20 cellular contexts compared by ENCODE assay signal in genomic region chr3:38609386-38610111, GRCh38. TPM values are rescaled to one million over a fixed set of nuclear protein-coding genes. Genes with fewer than 3 reads are reported as not detected.
DNase-seq lines count a peak whose midpoint lies in the region; ATAC-seq, FAIRE-seq and TF ChIP-seq lines count a peak whose summit lies in the region.
"Had no signal": no experiment of that assay in that cellular context is flagged by ENCODE, and none has a peak within 500 bp of the region (broad histone marks: within the 10 kb centered on the region; RNA-seq: fewer than 3 reads in every experiment).

No MANE protein-coding gene starts in this region.

- H3K27ac ChIP-seq in IMR-90 (ENCODE audit: insufficient read depth, low read length) = no peak overlapping the region
- no peak overlapping the region for H3K27ac ChIP-seq in lower lobe of right lung
- H3K27ac ChIP-seq: A549, HL-60 had no signal

- WGBS in IMR-90 (ENCODE audit: extremely low coverage in 2 of 2, insufficient read length in 1 of 2), 2 experiments = 95% methylated on average over 13 of the region's 21 CpGs; no CpG with 5 or more reads in 1 of the 2 experiments

- no peak overlapping the region for H3K23ac ChIP-seq in IMR-90 (ENCODE audit: low read depth, low read length)

- H3K79me1 ChIP-seq in IMR-90 (ENCODE audit: low read depth in 1 of 2, low read length in 2 of 2) = no peaks in the 10 kb centered on the region

- no peak overlapping the region for H3K56ac ChIP-seq in IMR-90 (ENCODE audit: extremely low read depth, insufficient read depth, low read length)

- H4K91ac ChIP-seq in IMR-90 (ENCODE audit: insufficient read depth, low read depth, low read length) = no peak overlapping the region

- H2BK120ac ChIP-seq in IMR-90 (ENCODE audit: low read depth, low read length) = no peak overlapping the region

- no peak overlapping the region for H3K27ac Mint-ChIP-seq in WTC11
- H3K27ac Mint-ChIP-seq: CD14-positive monocyte; CD8-positive, alpha-beta T cell; HFFc6 had no signal

- TF ChIP-seq POLR2A in IMR-90 (IDR thresholded peaks at IDR 0.05; ENCODE audit: low read depth, low read length) (no peak), NB4 (IDR thresholded peaks at IDR 0.05; ENCODE audit: extremely low read depth, insufficient read length) (no peak)

- no peak overlapping the region for H3K4me2 ChIP-seq in IMR-90 (ENCODE audit: low read depth, low read length)
- H3K4me2 ChIP-seq: A549 had no signal

- no peak overlapping the region for H4K8ac ChIP-seq in IMR-90 (ENCODE audit: low read depth in 2 of 2, low read length in 2 of 2)

- TF ChIP-seq CTCF in IMR-90 (conservative IDR thresholded peaks at IDR 0.05; ENCODE audit: low read depth, low read length) = no peak
- no peak for TF ChIP-seq CTCF in NB4 (IDR thresholded peaks at IDR 0.05; ENCODE audit: low read depth, low read length)
- no peak for TF ChIP-seq CTCF in lower lobe of right lung (IDR thresholded peaks at IDR 0.05)
- TF ChIP-seq CTCF in WTC11 (IDR thresholded peaks at IDR 0.05) = no peak

- no peaks in the 10 kb centered on the region for H3K27me3 Mint-ChIP-seq in WTC11 (ENCODE audit: low read depth)

- H3K4me3 Mint-ChIP-seq in WTC11 = no peak overlapping the region
- H3K4me3 Mint-ChIP-seq: CD14-positive monocyte; CD8-positive, alpha-beta T cell; HFFc6 had no signal

- in situ Hi-C loops in IMR-90 (cut with MboI; ENCODE audit: low sequenced_read_pairs) = no loop called here

- no peak overlapping the region for H3K14ac ChIP-seq in IMR-90 (replicated peaks; ENCODE audit: low read depth, low read length)

- DNase-seq in IMR-90 (no peak), NB4 (ENCODE audit: low read depth) (peak; percentile 4), lower lobe of right lung (peak; percentile 37), sciatic nerve (ENCODE audit: low spot score) (peak; percentile 39), NCI-H2227 (lab: John Stamatoyannopoulos, UW; ENCODE audit: unreplicated experiment) (no peak), frontal cortex (ENCODE audit: low spot score in 2 of 2) (no peak), WTC11 (ENCODE audit: low spot score) (no peak)
- DNase-seq: CD8-positive, alpha-beta T cell; COR-L47; DMS153; DMS79 treated with DMSO at 0.1 percent for 48 hours; GDM1; HCEC 1CT; HFFc6 had no signal

- peak overlapping the region; percentile 32 for H2AFZ ChIP-seq in IMR-90 (replicated peaks; ENCODE audit: low read length, poor library complexity)

- no peak overlapping the region for H2BK5ac ChIP-seq in IMR-90 (ENCODE audit: low read depth, low read length, poor library complexity, severe bottlenecking)

- intact Hi-C loops in IMR-90 (cut with micrococcal nuclease) = no loop called here
- intact Hi-C loops in lower lobe of right lung (cut with DNase I) = no loop called here
- intact Hi-C loops in sciatic nerve (cut with DNase I) = no loop called here

- H3K18ac ChIP-seq in IMR-90 (ENCODE audit: low read depth, low read length) = no peak overlapping the region

- H2AK9ac ChIP-seq in IMR-90 (replicated peaks; ENCODE audit: low read depth, low read length, poor library complexity) = no peak overlapping the region

- no peak overlapping the region for H4K5ac ChIP-seq in IMR-90 (ENCODE audit: low read depth, low read length)

- no peaks in the 10 kb centered on the region for H4K20me1 ChIP-seq in IMR-90 (ENCODE audit: insufficient read depth, low read length)

- no peak overlapping the region for H2BK15ac ChIP-seq in IMR-90 (ENCODE audit: low read depth, low read length)

- H3K27me3 ChIP-seq in IMR-90 (ENCODE audit: control insufficient read depth, insufficient read depth, low read length) = no peaks in the 10 kb centered on the region
- no peaks in the 10 kb centered on the region for H3K27me3 ChIP-seq in lower lobe of right lung (ENCODE audit: low read depth)

- FAIRE-seq in frontal cortex (lab: Jason Lieb, UNC) = no peak
- FAIRE-seq: A549, D721Med, GM12892, GM19239 had no signal

- H3K36me3 ChIP-seq in IMR-90 (ENCODE audit: control insufficient read depth, insufficient read depth, low read length) (no peaks in the 10 kb centered on the region; the same call in 1 of the 2 replicates), lower lobe of right lung (no peaks in the 10 kb centered on the region)

- H3K4me3 ChIP-seq in IMR-90 (ENCODE audit: insufficient read depth, low read depth, low read length) (no peak overlapping the region), NB4 (ENCODE audit: low read depth, low read length) (no peak overlapping the region), lower lobe of right lung (no peak overlapping the region)
- H3K4me3 ChIP-seq: A549 had no signal

- H3K36me3 Mint-ChIP-seq in WTC11 = no peaks in the 10 kb centered on the region
- H3K36me3 Mint-ChIP-seq: CD14-positive monocyte; CD8-positive, alpha-beta T cell had no signal

- CTCF ChIA-PET in IMR-90 (lab: Yijun Ruan, JAX) = interaction anchor here (0.6 kb wide), 1 partner anchor 24 kb away, joined by 3 read pairs; no protein-coding TSS in a partner anchor
- CTCF ChIA-PET in WTC11 (lab: Charles Lee) = interaction anchor here (0.9 to 1.5 kb wide), 2 partner anchors 14 to 88 kb away, joined by 3 to 4 read pairs; no protein-coding TSS in a partner anchor

- H3K9me1 ChIP-seq in IMR-90 (ENCODE audit: insufficient read depth, low read length) = 0 out of 2 replicates have a peak, but pooled peaks cover 2% of the 10 kb centered on the region

- TF ChIP-seq RAD21 in IMR-90 (IDR thresholded peaks at IDR 0.05; ENCODE audit: low read length) = no peak

- no peaks in the 10 kb centered on the region for H3K9me3 Mint-ChIP-seq in WTC11
- H3K9me3 Mint-ChIP-seq: CD14-positive monocyte; CD8-positive, alpha-beta T cell; HFFc6 had no signal

- ATAC-seq in IMR-90 (ENCODE audit: low read depth) (no peak), lower lobe of right lung (no peak), sciatic nerve (no peak), WTC11 (no peak)
- ATAC-seq: A549; CD8-positive, alpha-beta T cell had no signal

- BruUV-seq in IMR-90 (replicated peaks; lab: Mats Ljungman, UMichigan) = no TSS peak

- POLR2A ChIA-PET in IMR-90 (lab: Charles Lee; ENCODE audit: unreplicated experiment) (no interaction called here), WTC11 (lab: Charles Lee) (no interaction called here)

- no peak overlapping the region for H2BK20ac ChIP-seq in IMR-90 (ENCODE audit: low read depth, low read length)

- no peak overlapping the region for H3K9ac ChIP-seq in IMR-90 (ENCODE audit: low read depth, low read length)

- H3K9me3 ChIP-seq in IMR-90 (ENCODE audit: control insufficient read depth, insufficient read depth, low read length) (no peaks in the 10 kb centered on the region), lower lobe of right lung (no peaks in the 10 kb centered on the region)
- H3K9me3 ChIP-seq: A549 had no signal

- dilution Hi-C loops in IMR-90 (cut with HindIII; ENCODE audit: low sequenced_read_pairs, unreplicated experiment) = no loop called here

- H3K4me1 Mint-ChIP-seq in WTC11 = no peaks in the 10 kb centered on the region
- H3K4me1 Mint-ChIP-seq: CD14-positive monocyte had no signal

- no peaks in the 10 kb centered on the region for H3K4me1 ChIP-seq in IMR-90 (ENCODE audit: control insufficient read depth, insufficient read depth, low read length)
- H3K4me1 ChIP-seq in lower lobe of right lung = no peaks in the 10 kb centered on the region
- H3K4me1 ChIP-seq: A549 had no signal

- H2AK5ac ChIP-seq in IMR-90 (ENCODE audit: low read depth, low read length) = no peak overlapping the region

- no peak overlapping the region for H3K4ac ChIP-seq in IMR-90 (ENCODE audit: low read depth, low read length)

TF ChIP-seq in IMR-90, 13 proteins besides CTCF, POLR2A, EP300 and RAD21 (continues in another document):
- no peak for TF ChIP-seq CHD1 (IDR thresholded peaks at IDR 0.05; ENCODE audit: low read depth, low read length)
- TF ChIP-seq SMC3 (IDR thresholded peaks at IDR 0.05; ENCODE audit: low read depth, low read length) = no peak
- no peak for TF ChIP-seq RFX5 (IDR thresholded peaks at IDR 0.05; ENCODE audit: low read depth, low read length)
- TF ChIP-seq RCOR1 (IDR thresholded peaks at IDR 0.05; ENCODE audit: insufficient replicate concordance, low read length) = no peak
- TF ChIP-seq, protein P1, sequence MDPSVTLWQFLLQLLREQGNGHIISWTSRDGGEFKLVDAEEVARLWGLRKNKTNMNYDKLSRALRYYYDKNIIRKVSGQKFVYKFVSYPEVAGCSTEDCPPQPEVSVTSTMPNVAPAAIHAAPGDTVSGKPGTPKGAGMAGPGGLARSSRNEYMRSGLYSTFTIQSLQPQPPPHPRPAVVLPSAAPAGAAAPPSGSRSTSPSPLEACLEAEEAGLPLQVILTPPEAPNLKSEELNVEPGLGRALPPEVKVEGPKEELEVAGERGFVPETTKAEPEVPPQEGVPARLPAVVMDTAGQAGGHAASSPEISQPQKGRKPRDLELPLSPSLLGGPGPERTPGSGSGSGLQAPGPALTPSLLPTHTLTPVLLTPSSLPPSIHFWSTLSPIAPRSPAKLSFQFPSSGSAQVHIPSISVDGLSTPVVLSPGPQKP (IDR thresholded peaks at IDR 0.05; ENCODE audit: borderline replicate concordance, low read depth, low read length) = no peak
- no peak for TF ChIP-seq BHLHE40 (IDR thresholded peaks at IDR 0.05; ENCODE audit: low read depth, low read length)
- TF ChIP-seq NFE2L2 (IDR thresholded peaks at IDR 0.05; ENCODE audit: low read depth, low read length) = no peak

TF ChIP-seq in WTC11, 78 proteins besides CTCF, POLR2A, EP300 and RAD21 (continues in another document):
- no peak for TF ChIP-seq FOXK1 (CRISPR knock-in tag; IDR thresholded peaks at IDR 0.05)
- no peak for TF ChIP-seq GABPB1 (CRISPR knock-in tag; IDR thresholded peaks at IDR 0.05)
- no peak for TF ChIP-seq MXD4 (CRISPR knock-in tag; IDR thresholded peaks at IDR 0.05; ENCODE audit: borderline replicate concordance)
- TF ChIP-seq SMAD4 (CRISPR knock-in tag; IDR thresholded peaks at IDR 0.05) = no peak
- TF ChIP-seq ZNF317 (CRISPR knock-in tag; IDR thresholded peaks at IDR 0.05; ENCODE audit: borderline replicate concordance, low read depth) = no peak
- TF ChIP-seq, protein P2, sequence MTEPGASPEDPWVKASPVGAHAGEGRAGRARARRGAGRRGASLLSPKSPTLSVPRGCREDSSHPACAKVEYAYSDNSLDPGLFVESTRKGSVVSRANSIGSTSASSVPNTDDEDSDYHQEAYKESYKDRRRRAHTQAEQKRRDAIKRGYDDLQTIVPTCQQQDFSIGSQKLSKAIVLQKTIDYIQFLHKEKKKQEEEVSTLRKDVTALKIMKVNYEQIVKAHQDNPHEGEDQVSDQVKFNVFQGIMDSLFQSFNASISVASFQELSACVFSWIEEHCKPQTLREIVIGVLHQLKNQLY (CRISPR knock-in tag; IDR thresholded peaks at IDR 0.05) = no peak

RNA-seq across cellular contexts. Expression of gene SCN5A, which starts 39.9 kb away (rescaled TPM):
- 1.7 and 2.0 TPM in 2 replicates for total RNA-seq in IMR-90 (2012; rRNA removed)
- polyA plus RNA-seq in IMR-90 (2012; rRNA removed) = 1.9 and 2.1 TPM in 2 replicates
- polyA plus RNA-seq in IMR-90 (2012; cell fraction: cytosol; rRNA removed) = 1.1 and 1.2 TPM in 2 replicates
- 3.7 and 4.2 TPM in 2 replicates for polyA plus RNA-seq in IMR-90 (2012; cell fraction: nucleus; rRNA removed; ENCODE audit: low replicate concordance)
- total RNA-seq in lower lobe of right lung = 0.24 TPM
- 2.7 TPM for total RNA-seq in sciatic nerve
- 1.2 TPM for total RNA-seq in frontal cortex
- 10.0 to 13.6 TPM (median 11.8 TPM) in 3 replicates for total RNA-seq in WTC11 (2021)
- polyA plus RNA-seq: CD14-positive monocyte had no signal

Comparison
In these comparisons a context has a peak if more than half of its experiments do, and no peak if none do; other contexts are left out.
1. DNase-seq: peak in NB4 (single experiment), lower lobe of right lung (single experiment) and sciatic nerve (single experiment); none in IMR-90 (single experiment), NCI-H2227 (single experiment), frontal cortex (0 of 2) and WTC11 (single experiment).